In the genomic region with DNA sequence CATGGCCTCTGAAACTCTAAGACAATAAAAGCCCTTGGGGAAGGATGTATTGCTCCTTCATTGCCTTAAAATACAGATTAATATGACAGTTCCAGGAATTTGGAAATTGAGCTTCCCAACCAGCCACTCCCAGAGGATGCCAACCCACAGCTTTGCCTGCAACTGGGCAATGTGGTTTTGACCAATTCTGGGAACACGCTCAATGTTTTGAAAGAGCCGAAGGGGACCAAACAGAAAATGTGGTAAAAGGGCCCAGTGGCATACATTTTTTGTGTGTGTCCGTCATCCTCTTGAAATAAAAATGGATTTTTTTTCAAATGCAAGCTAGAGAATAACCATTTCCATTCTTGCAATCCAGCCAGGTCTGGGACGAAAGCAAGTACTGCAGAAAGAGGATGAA, we compare ENCODE assay signal across 1 cellular context.
TF ChIP-seq lines count a peak whose summit lies in the region.

No MANE protein-coding gene starts in this region.

TF ChIP-seq in H1, 55 proteins besides CTCF, POLR2A, EP300 and RAD21:
- TF ChIP-seq TEAD4 (IDR thresholded peaks at IDR 0.05; ENCODE audit: low read depth, low read length) = no peak
- TF ChIP-seq PHF8 (conservative IDR thresholded peaks at IDR 0.05; ENCODE audit: low read depth, low read length) = no peak
- no peak for TF ChIP-seq TAF1 (IDR thresholded peaks at IDR 0.05; ENCODE audit: low read depth, low read length)
- TF ChIP-seq NRF1 (IDR thresholded peaks at IDR 0.05; ENCODE audit: low read depth, low read length) = no peak
- TF ChIP-seq, protein P1, sequence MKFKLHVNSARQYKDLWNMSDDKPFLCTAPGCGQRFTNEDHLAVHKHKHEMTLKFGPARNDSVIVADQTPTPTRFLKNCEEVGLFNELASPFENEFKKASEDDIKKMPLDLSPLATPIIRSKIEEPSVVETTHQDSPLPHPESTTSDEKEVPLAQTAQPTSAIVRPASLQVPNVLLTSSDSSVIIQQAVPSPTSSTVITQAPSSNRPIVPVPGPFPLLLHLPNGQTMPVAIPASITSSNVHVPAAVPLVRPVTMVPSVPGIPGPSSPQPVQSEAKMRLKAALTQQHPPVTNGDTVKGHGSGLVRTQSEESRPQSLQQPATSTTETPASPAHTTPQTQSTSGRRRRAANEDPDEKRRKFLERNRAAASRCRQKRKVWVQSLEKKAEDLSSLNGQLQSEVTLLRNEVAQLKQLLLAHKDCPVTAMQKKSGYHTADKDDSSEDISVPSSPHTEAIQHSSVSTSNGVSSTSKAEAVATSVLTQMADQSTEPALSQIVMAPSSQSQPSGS (IDR thresholded peaks at IDR 0.05; ENCODE audit: low read length) = no peak
- no peak for TF ChIP-seq CHD1 (IDR thresholded peaks at IDR 0.05; ENCODE audit: low read depth, low read length)
- no peak for TF ChIP-seq POU5F1 (IDR thresholded peaks at IDR 0.05; ENCODE audit: low read depth, low read length)
- TF ChIP-seq GABPA (IDR thresholded peaks at IDR 0.05; ENCODE audit: borderline replicate concordance, insufficient read depth, low read length) = no peak
- no peak for TF ChIP-seq CTBP2 (IDR thresholded peaks at IDR 0.05; ENCODE audit: borderline replicate concordance, insufficient read depth, insufficient read length, low read length)
- no peak for TF ChIP-seq CBX5 (IDR thresholded peaks at IDR 0.05; ENCODE audit: low read depth, low read length)
- TF ChIP-seq, protein P2, sequence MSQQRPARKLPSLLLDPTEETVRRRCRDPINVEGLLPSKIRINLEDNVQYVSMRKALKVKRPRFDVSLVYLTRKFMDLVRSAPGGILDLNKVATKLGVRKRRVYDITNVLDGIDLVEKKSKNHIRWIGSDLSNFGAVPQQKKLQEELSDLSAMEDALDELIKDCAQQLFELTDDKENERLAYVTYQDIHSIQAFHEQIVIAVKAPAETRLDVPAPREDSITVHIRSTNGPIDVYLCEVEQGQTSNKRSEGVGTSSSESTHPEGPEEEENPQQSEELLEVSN (IDR thresholded peaks at IDR 0.05) = no peak
- no peak for TF ChIP-seq EGR1 (IDR thresholded peaks at IDR 0.05; ENCODE audit: borderline replicate concordance, low read depth, low read length)
